Comparison of ENCODE assay signal across 8 cellular contexts in the genomic region with DNA sequence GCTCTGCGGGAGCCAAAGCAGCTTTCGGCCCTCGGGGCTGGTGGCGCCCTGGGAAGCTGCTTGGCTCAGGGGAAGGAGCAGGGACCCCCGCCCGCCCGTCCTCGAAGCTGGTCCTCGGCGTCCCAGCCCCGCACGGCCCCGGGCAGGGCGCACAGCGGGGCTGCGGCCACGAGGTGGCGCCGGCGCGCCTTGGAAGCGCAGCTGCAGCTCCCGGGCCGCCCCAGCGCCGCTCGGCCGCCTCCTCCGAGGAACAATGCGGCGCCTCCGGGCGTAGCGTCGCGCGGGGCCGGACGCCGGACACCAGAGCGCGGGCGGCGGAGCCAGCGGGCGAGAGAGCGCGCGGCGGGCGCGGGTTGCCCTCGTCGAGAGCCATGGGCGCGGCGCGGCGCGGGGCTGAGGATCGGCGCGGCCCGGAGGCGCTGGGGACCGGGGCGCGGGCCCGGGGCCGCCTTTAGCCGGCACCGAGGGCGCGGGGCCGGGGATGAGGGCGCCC. TPM values are rescaled to one million over a fixed set of nuclear protein-coding genes. Genes with fewer than 3 reads are reported as not detected.
A peak's percentile ranks its signal among the peaks of the same experiment; 100 is the strongest.
DNase-seq lines count a peak whose midpoint lies in the region; ATAC-seq and TF ChIP-seq lines count a peak whose summit lies in the region.

A gene with protein sequence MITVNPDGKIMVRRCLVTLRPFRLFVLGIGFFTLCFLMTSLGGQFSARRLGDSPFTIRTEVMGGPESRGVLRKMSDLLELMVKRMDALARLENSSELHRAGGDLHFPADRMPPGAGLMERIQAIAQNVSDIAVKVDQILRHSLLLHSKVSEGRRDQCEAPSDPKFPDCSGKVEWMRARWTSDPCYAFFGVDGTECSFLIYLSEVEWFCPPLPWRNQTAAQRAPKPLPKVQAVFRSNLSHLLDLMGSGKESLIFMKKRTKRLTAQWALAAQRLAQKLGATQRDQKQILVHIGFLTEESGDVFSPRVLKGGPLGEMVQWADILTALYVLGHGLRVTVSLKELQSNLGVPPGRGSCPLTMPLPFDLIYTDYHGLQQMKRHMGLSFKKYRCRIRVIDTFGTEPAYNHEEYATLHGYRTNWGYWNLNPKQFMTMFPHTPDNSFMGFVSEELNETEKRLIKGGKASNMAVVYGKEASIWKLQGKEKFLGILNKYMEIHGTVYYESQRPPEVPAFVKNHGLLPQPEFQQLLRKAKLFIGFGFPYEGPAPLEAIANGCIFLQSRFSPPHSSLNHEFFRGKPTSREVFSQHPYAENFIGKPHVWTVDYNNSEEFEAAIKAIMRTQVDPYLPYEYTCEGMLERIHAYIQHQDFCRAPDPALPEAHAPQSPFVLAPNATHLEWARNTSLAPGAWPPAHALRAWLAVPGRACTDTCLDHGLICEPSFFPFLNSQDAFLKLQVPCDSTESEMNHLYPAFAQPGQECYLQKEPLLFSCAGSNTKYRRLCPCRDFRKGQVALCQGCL (plus strand): TSS at position 229 of the 493 bp plus-strand sequence. CDS start 626 bp downstream, outside the sequence.

- H3K4me3 ChIP-seq in HFF-Myc (replicated peaks; ENCODE audit: low read depth, low read length): no peak within 1 kb of the TSS
- H3K4me3 ChIP-seq in right lobe of liver: peak within 1 kb of the TSS in 1 of 3 donors; percentile 29

- no peaks in the 10 kb centered on the region for H3K36me3 ChIP-seq in right lobe of liver

- intact Hi-C loops in right lobe of liver (cut with DNase I): loop anchor here in 1 of 2 donors (5.0 kb wide), 1 partner anchor 189 kb away; no protein-coding TSS in a partner anchor

- no CpG with 5 or more reads among the region's 76 CpGs for WGBS in right lobe of liver (ENCODE audit: insufficient coverage, low coverage, low lambda C conversion rate, missing lambda C conversion rate)

- no peak for TF ChIP-seq POLR2A in right lobe of liver (IDR thresholded peaks at IDR 0.05)

- no peak within 1 kb of the TSS for H3K27ac ChIP-seq in right lobe of liver

- TF ChIP-seq CTCF in HFF-Myc (IDR thresholded peaks at IDR 0.05; ENCODE audit: low read depth, low read length, missing control alignments) (peak; percentile 45), right lobe of liver (IDR thresholded peaks at IDR 0.05) (peak; percentile 76 to 98 (median 82))

- peak; percentile 91 to 98 (median 94) for ATAC-seq in right lobe of liver
- ATAC-seq in GM19328 (IDR thresholded peaks at IDR 0.05; ENCODE audit: unreplicated experiment): no peak

- no peaks in the 10 kb centered on the region for H3K4me1 ChIP-seq in right lobe of liver

- DNase-seq in DMS79 (lab: John Stamatoyannopoulos, UW): peak; percentile 10
- DNase-seq in HFF-Myc (ENCODE audit: extremely low read depth, low read depth): no peak
- DNase-seq in NCI-H2227 treated with DMSO at 0.1 percent for 48 hours (lab: John Stamatoyannopoulos, UW): peak; percentile 63
- peak; percentile 61 to 68 for DNase-seq in activated CD4-positive, alpha-beta T cell treated with anti-CD3 and anti-CD28 coated beads, Interleukin-2, amount 50 U/mL, for 4 hours
- DNase-seq in dermis blood vessel endothelial cell: peak; percentile 91
- DNase-seq in right lobe of liver: peak; percentile 69 to 85 (median 80)
- DNase-seq in stimulated activated CD4-positive, alpha-beta T cell treated with anti-CD3 and anti-CD28 coated beads, Interleukin-4, amount 100 ng/mL, for 48 hours (ENCODE audit: low read depth in 2 of 2): peak; percentile 71 to 73

- no peaks in the 10 kb centered on the region for H3K9me3 ChIP-seq in right lobe of liver

- H3K27me3 ChIP-seq in right lobe of liver: peaks cover 0 to 17% of the 10 kb centered on the region in 2 donors

RNA-seq across cellular contexts. Expression of the gene that starts here (rescaled TPM):
- 0.34 and 0.37 TPM in 2 replicates for total RNA-seq in dermis blood vessel endothelial cell
- total RNA-seq in right lobe of liver: under 1 TPM in 1 of 6 experiments, not detected in 5; 0.16 TPM

Comparison
In these comparisons a context has a peak if more than half of its experiments do, and no peak if none do; other contexts are left out.
1. Peak in DNase-seq in dermis blood vessel endothelial cell; RNA of the gene not detected or under 1 TPM.
2. Peak in DNase-seq and ATAC-seq in right lobe of liver; RNA of the gene not detected or under 1 TPM.